Comparison of ENCODE assay signal across 1 cellular context in genomic region chr3:43379343-43379742, GRCh38.
TF ChIP-seq lines count a peak whose summit lies in the region.

No MANE protein-coding gene starts in this region.

TF ChIP-seq in GM23338, 12 proteins besides CTCF, POLR2A, EP300 and RAD21 (continued from another document):
- TF ChIP-seq ZNF462 (CRISPR knock-in tag; IDR thresholded peaks at IDR 0.05), result no peak
- no peak for TF ChIP-seq CREB1 (CRISPR knock-in tag; IDR thresholded peaks at IDR 0.05; ENCODE audit: low read depth)
- no peak for TF ChIP-seq REST (IDR thresholded peaks at IDR 0.05; ENCODE audit: unreplicated experiment)
- TF ChIP-seq POLR2AphosphoS5 (IDR thresholded peaks at IDR 0.05; ENCODE audit: low read depth), result no peak
- no peak for TF ChIP-seq ZNF114 (CRISPR knock-in tag; IDR thresholded peaks at IDR 0.05)
- TF ChIP-seq ZNF331 (CRISPR knock-in tag; IDR thresholded peaks at IDR 0.05; ENCODE audit: low read depth), result no peak
- TF ChIP-seq ETS1 (IDR thresholded peaks at IDR 0.05), result no peak
- no peak for TF ChIP-seq NANOG (IDR thresholded peaks at IDR 0.05; ENCODE audit: borderline replicate concordance)
- no peak for TF ChIP-seq JUNB (IDR thresholded peaks at IDR 0.05; ENCODE audit: unreplicated experiment)
